ENCODE assay signal across 12 cellular contexts in genomic region chr2:235614176-235614860, GRCh38.
DNase-seq lines count a peak whose midpoint lies in the region; ATAC-seq and TF ChIP-seq lines count a peak whose summit lies in the region.
"Had no signal": no experiment of that assay in that cellular context is flagged by ENCODE, and none has a peak within 500 bp of the region (broad histone marks: within the 10 kb centered on the region; RNA-seq: fewer than 3 reads in every experiment).

No MANE protein-coding gene starts in this region.

- H3K36me3 Mint-ChIP-seq in activated naive CD4-positive, alpha-beta T cell treated with anti-CD3 and anti-CD28 coated beads, Interleukin-2, amount 50 U/mL, for 72 hours, result no peaks in the 10 kb centered on the region

- DNase-seq in MG63, result peak; percentile 56
- DNase-seq in stromal cell of bone marrow (ENCODE audit: low read depth), result peak; percentile 35
- no peak for DNase-seq in activated CD4-positive, alpha-beta T cell treated with anti-CD3 and anti-CD28 coated beads, Interleukin-2, amount 50 U/mL, for 48 hours
- no peak for DNase-seq in activated naive CD4-positive, alpha-beta T cell treated with anti-CD3 and anti-CD28 coated beads, Interleukin-2, amount 50 U/mL, for 72 hours (ENCODE audit: low spot score in 2 of 2)
- DNase-seq: activated CD4-positive, alpha-beta T cell treated with anti-CD3 and anti-CD28 coated beads for 4 hours; GDM1 had no signal

- H3K27ac ChIP-seq in gastroesophageal sphincter, result peak overlapping the region in 3 of 4 donors; percentile 50 to 73 (median 69)

- H3K9me3 ChIP-seq in MG63 (no peaks in the 10 kb centered on the region), gastroesophageal sphincter (no peaks in the 10 kb centered on the region)
- H3K9me3 ChIP-seq: testis had no signal

- 84 to 89% methylated on average over 8 to 10 of the region's 14 CpGs for whole genome bisulfite sequencing in gastroesophageal sphincter (ENCODE audit: low coverage in 1 of 2), 2 donors

- TF ChIP-seq EP300 in gastroesophageal sphincter (IDR thresholded peaks at IDR 0.05), result no peak

- no peak for TF ChIP-seq POLR2A in gastroesophageal sphincter (IDR thresholded peaks at IDR 0.05)

- no peak overlapping the region for H3K4me3 ChIP-seq in MG63
- no peak overlapping the region for H3K4me3 ChIP-seq in gastroesophageal sphincter
- H3K4me3 ChIP-seq: testis had no signal

- no peaks in the 10 kb centered on the region for H3K36me3 ChIP-seq in MG63
- H3K36me3 ChIP-seq in gastroesophageal sphincter, result no peaks in the 10 kb centered on the region

- peak; percentile 31; the same call in 1 of the 3 replicates for ATAC-seq in SK-N-SH treated with all-trans-retinoic acid at 6 μM for 48 hours
- ATAC-seq in gastroesophageal sphincter, result no peak
- no peak for ATAC-seq in HG03460 (IDR thresholded peaks at IDR 0.05; ENCODE audit: unreplicated experiment)
- ATAC-seq in HG03354 (IDR thresholded peaks at IDR 0.05; ENCODE audit: poor library complexity, severe bottlenecking, unreplicated experiment), result no peak
- ATAC-seq in activated naive CD4-positive, alpha-beta T cell treated with anti-CD3 and anti-CD28 coated beads, Interleukin-2, amount 50 U/mL, for 72 hours, result no peak
- ATAC-seq: Panc1 had no signal

- H3K27ac Mint-ChIP-seq in activated naive CD4-positive, alpha-beta T cell treated with anti-CD3 and anti-CD28 coated beads, Interleukin-2, amount 50 U/mL, for 72 hours, result no peak overlapping the region

- H3K27me3 ChIP-seq in MG63 (no peaks in the 10 kb centered on the region), gastroesophageal sphincter (no peaks in the 10 kb centered on the region)
- H3K27me3 ChIP-seq: testis had no signal

- H3K9me3 Mint-ChIP-seq in activated naive CD4-positive, alpha-beta T cell treated with anti-CD3 and anti-CD28 coated beads, Interleukin-2, amount 50 U/mL, for 72 hours, result peaks cover 0 to 3% of the 10 kb centered on the region in 2 donors

- no peak for TF ChIP-seq CTCF in gastroesophageal sphincter (IDR thresholded peaks at IDR 0.05)

- H3K4me1 ChIP-seq in gastroesophageal sphincter, result peaks cover 0 to 50% (median 10%) of the 10 kb centered on the region in 3 donors
- H3K4me1 ChIP-seq: testis had no signal

TF ChIP-seq in SK-N-SH treated with all-trans-retinoic acid at 6 μM for 48 hours, 23 proteins besides CTCF, POLR2A, EP300 and RAD21:
- TF ChIP-seq CSDC2 (CRISPR knock-in tag; IDR thresholded peaks at IDR 0.05) (no peak), ZC3H10 (CRISPR knock-in tag; IDR thresholded peaks at IDR 0.05) (no peak), TOX (CRISPR knock-in tag; IDR thresholded peaks at IDR 0.05; ENCODE audit: borderline replicate concordance) (no peak), RARB (CRISPR knock-in tag; IDR thresholded peaks at IDR 0.05) (no peak), ISL1 (CRISPR knock-in tag; IDR thresholded peaks at IDR 0.05) (no peak)

Comparison
In these comparisons a context has a peak if more than half of its experiments do, and no peak if none do; other contexts are left out.
1. DNase-seq: peak in MG63 (single experiment) and stromal cell of bone marrow (single experiment); none in activated CD4-positive, alpha-beta T cell treated with anti-CD3 and anti-CD28 coated beads, Interleukin-2, amount 50 U/mL, for 48 hours (0 of 2) and activated naive CD4-positive, alpha-beta T cell treated with anti-CD3 and anti-CD28 coated beads, Interleukin-2, amount 50 U/mL, for 72 hours (0 of 2).